9 cellular contexts compared by ENCODE assay signal in genomic region chr11:22875869-22876473, GRCh38. TPM values are rescaled to one million over a fixed set of nuclear protein-coding genes. Genes with fewer than 3 reads are reported as not detected.
A peak's percentile ranks its signal among the peaks of the same experiment; 100 is the strongest.
DNase-seq lines count a peak whose midpoint lies in the region; ATAC-seq, FAIRE-seq and TF ChIP-seq lines count a peak whose summit lies in the region.
"Had no signal": no experiment of that assay in that cellular context is flagged by ENCODE, and none has a peak within 500 bp of the region (broad histone marks: within the 10 kb centered on the region; RNA-seq: fewer than 3 reads in every experiment).

No MANE protein-coding gene starts in this region.

- no peaks in the 10 kb centered on the region for H3K27me3 ChIP-seq in OCI-LY1 (ENCODE audit: insufficient read depth, low read length)
- no peaks in the 10 kb centered on the region for H3K27me3 ChIP-seq in esophagus muscularis mucosa
- no peaks in the 10 kb centered on the region for H3K27me3 ChIP-seq in neural cell (ENCODE audit: insufficient read depth, low read depth, low read length)
- no peaks in the 10 kb centered on the region for H3K27me3 ChIP-seq in thyroid gland

- intact Hi-C loops in esophagus muscularis mucosa (cut with DNase I) (no loop called here), thyroid gland (cut with DNase I) (no loop called here)

- peak; percentile 98 for FAIRE-seq in G401.6 (lab: Jason Lieb, UNC)

- H3K4me1 ChIP-seq in OCI-LY1 (ENCODE audit: insufficient read depth, low read length, severe bottlenecking) (no peaks in the 10 kb centered on the region), esophagus muscularis mucosa (no peaks in the 10 kb centered on the region), thyroid gland (no peaks in the 10 kb centered on the region)

- in situ Hi-C loops in KBM-7 (cut with MboI; ENCODE audit: low pct_unique_long_range_greater_than_20kb, low sequenced_read_pairs), result no loop called here

- H2AFZ ChIP-seq in OCI-LY1 (ENCODE audit: low read length), result no peak overlapping the region
- H2AFZ ChIP-seq in neural cell (ENCODE audit: low read depth, low read length), result no peak overlapping the region

- TF ChIP-seq CTCF in OCI-LY1 (IDR thresholded peaks at IDR 0.05; ENCODE audit: low read length) (peak; percentile 90), esophagus muscularis mucosa (IDR thresholded peaks at IDR 0.05) (peak; percentile 47 to 64 (median 59)), neural cell (IDR thresholded peaks at IDR 0.05; ENCODE audit: poor library complexity, severe bottlenecking) (peak; percentile 97), thyroid gland (IDR thresholded peaks at IDR 0.05) (peak; percentile 38 to 84 (median 64))

- WGBS in esophagus muscularis mucosa, result 4% methylated on average over 2 of the region's 2 CpGs
- 5 to 6% methylated on average over 2 of the region's 2 CpGs for WGBS in thyroid gland, 2 donors

- H3F3A ChIP-seq in OCI-LY1 (ENCODE audit: insufficient read depth, low read length) (no peaks in the 10 kb centered on the region), neural cell (ENCODE audit: insufficient read depth, low read length, poor library complexity, severe bottlenecking) (no peaks in the 10 kb centered on the region)

- H3K9ac ChIP-seq in OCI-LY1 (ENCODE audit: low read length), result no peak overlapping the region
- H3K9ac ChIP-seq in neural cell (ENCODE audit: low read length), result no peak overlapping the region

- no peak for TF ChIP-seq POLR2A in esophagus muscularis mucosa (IDR thresholded peaks at IDR 0.05; ENCODE audit: low read depth)
- TF ChIP-seq POLR2A in thyroid gland (IDR thresholded peaks at IDR 0.05), result no peak

- no peaks in the 10 kb centered on the region for H3K79me2 ChIP-seq in OCI-LY1 (ENCODE audit: insufficient read depth, low read length)
- H3K79me2 ChIP-seq in neural cell (replicated peaks; ENCODE audit: insufficient read depth, low read length), result no peaks in the 10 kb centered on the region

- H3K9me2 ChIP-seq in OCI-LY1 (ENCODE audit: low read depth, low read length) (no peaks in the 10 kb centered on the region), neural cell (ENCODE audit: insufficient read depth, low read length) (no peaks in the 10 kb centered on the region)

- DNase-seq in KBM-7, result peak; percentile 87
- DNase-seq in activated CD8-positive, alpha-beta memory T cell treated with anti-CD3 and anti-CD28 coated beads, Interleukin-2, amount 50 U/mL, for 4 hours, result peak; percentile 47
- no peak for DNase-seq in esophagus muscularis mucosa (ENCODE audit: extremely low spot score)
- peak; percentile 52 to 64 for DNase-seq in thyroid gland

- TF ChIP-seq EP300 in esophagus muscularis mucosa (IDR thresholded peaks at IDR 0.05) (no peak), neural cell (conservative IDR thresholded peaks at IDR 0.05; ENCODE audit: poor library complexity, severe bottlenecking) (no peak)

- H4K20me1 ChIP-seq in OCI-LY1 (ENCODE audit: insufficient read depth, low read length) (no peaks in the 10 kb centered on the region), neural cell (ENCODE audit: insufficient read depth) (no peaks in the 10 kb centered on the region)

- H3K4me2 ChIP-seq in OCI-LY1 (ENCODE audit: low read length), result no peak overlapping the region
- H3K4me2 ChIP-seq in neural cell (ENCODE audit: low read length), result no peak overlapping the region

- H3K36me3 ChIP-seq in OCI-LY1 (ENCODE audit: insufficient read depth, low read length), result no peaks in the 10 kb centered on the region
- no peaks in the 10 kb centered on the region for H3K36me3 ChIP-seq in esophagus muscularis mucosa
- no peaks in the 10 kb centered on the region for H3K36me3 ChIP-seq in neural cell (ENCODE audit: insufficient read depth, low read length)
- H3K36me3 ChIP-seq in thyroid gland, result no peaks in the 10 kb centered on the region

- H3K4me3 ChIP-seq in OCI-LY1 (ENCODE audit: low read depth, low read length, poor library complexity, severe bottlenecking) (no peak overlapping the region), esophagus muscularis mucosa (no peak overlapping the region), neural cell (ENCODE audit: low read length) (no peak overlapping the region), thyroid gland (replicated peaks in 1 of 3) (no peak overlapping the region)

- peak; percentile 97 for ATAC-seq in GM21825 (IDR thresholded peaks at IDR 0.05; ENCODE audit: unreplicated experiment)

- TF ChIP-seq RAD21 in neural cell (conservative IDR thresholded peaks at IDR 0.05), result peak; percentile 96

- H3K27ac ChIP-seq in OCI-LY1 (ENCODE audit: low read depth, low read length, poor library complexity, severe bottlenecking) (no peak overlapping the region), esophagus muscularis mucosa (replicated peaks in 1 of 4) (no peak overlapping the region), neural cell (ENCODE audit: low read length) (no peak overlapping the region), thyroid gland (no peak overlapping the region)

- no peaks in the 10 kb centered on the region for H3K9me3 ChIP-seq in OCI-LY1 (ENCODE audit: low read length)
- H3K9me3 ChIP-seq in esophagus muscularis mucosa, result no peaks in the 10 kb centered on the region
- no peaks in the 10 kb centered on the region for H3K9me3 ChIP-seq in neural cell (ENCODE audit: low read length)
- no peaks in the 10 kb centered on the region for H3K9me3 ChIP-seq in thyroid gland

TF ChIP-seq in neural cell, 6 proteins besides CTCF, POLR2A, EP300 and RAD21:
- peak; percentile 95 for TF ChIP-seq SMC3 (conservative IDR thresholded peaks at IDR 0.05; ENCODE audit: poor library complexity)
- TF ChIP-seq EZH2 (IDR thresholded peaks at IDR 0.05; ENCODE audit: borderline replicate concordance, insufficient read depth, low read length, poor library complexity, severe bottlenecking), result no peak
- TF ChIP-seq TAF1 (IDR thresholded peaks at IDR 0.05; ENCODE audit: low read depth), result no peak
- no peak for TF ChIP-seq MXI1 (conservative IDR thresholded peaks at IDR 0.05; ENCODE audit: poor library complexity, severe bottlenecking)

RNA-seq across cellular contexts. Expression of gene CCDC179, which starts 15.7 kb away (rescaled TPM):
- total RNA-seq in esophagus muscularis mucosa (not detected), thyroid gland (not detected)
- not detected in 2 replicates for polyA plus RNA-seq in neural cell
- polyA minus RNA-seq in neural cell, result not detected in 2 replicates
- total RNA-seq: mononuclear cell had no signal

RNA-seq across cellular contexts. Expression of gene SVIP, which starts 46.4 kb away (rescaled TPM):
- total RNA-seq in esophagus muscularis mucosa, result 10 to 100 TPM in 3 of 4 donors, 1 to 10 TPM in 1; 7.9 to 17.0 (median 12.8) TPM
- 22.0 and 24.8 TPM in 2 replicates for polyA plus RNA-seq in neural cell
- 18.0 and 22.9 TPM in 2 replicates for polyA minus RNA-seq in neural cell
- 10 to 100 TPM; 20.4 to 30.6 (median 29.2) TPM for total RNA-seq in thyroid gland
